28 cellular contexts compared by ENCODE assay signal in the genomic region with DNA sequence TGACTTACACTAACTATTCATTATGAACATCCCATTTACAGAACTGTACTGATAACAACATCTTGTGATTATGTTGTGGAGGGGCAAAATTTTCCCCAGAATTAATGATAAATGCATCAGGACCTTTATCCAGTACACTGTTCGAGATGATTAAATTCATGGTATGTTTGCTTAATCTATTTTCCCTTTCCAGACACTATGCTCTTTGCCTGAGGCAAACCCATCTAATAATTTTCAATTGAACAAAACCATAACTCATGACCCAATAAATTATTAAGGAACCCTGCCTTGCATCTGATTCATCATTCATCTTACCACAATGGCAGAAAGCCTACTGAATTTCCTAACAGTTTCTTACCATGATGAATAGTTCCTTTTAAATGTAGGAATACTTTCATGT.
DNase-seq lines count a peak whose midpoint lies in the region; ATAC-seq and TF ChIP-seq lines count a peak whose summit lies in the region.
"Had no signal": no experiment of that assay in that cellular context is flagged by ENCODE, and none has a peak within 500 bp of the region (broad histone marks: within the 10 kb centered on the region; RNA-seq: fewer than 3 reads in every experiment).

No MANE protein-coding gene starts in this region.

- H3K4me1 ChIP-seq in upper lobe of left lung, result no peaks in the 10 kb centered on the region

- no peaks in the 10 kb centered on the region for H3K36me3 ChIP-seq in SK-N-MC (ENCODE audit: insufficient read depth, low read length)
- H3K36me3 ChIP-seq in upper lobe of left lung, result no peaks in the 10 kb centered on the region

- ATAC-seq in GM21360 (IDR thresholded peaks at IDR 0.05; ENCODE audit: unreplicated experiment) (no peak), upper lobe of left lung (ENCODE audit: low FRiP score in 2 of 2) (no peak)
- ATAC-seq in activated T-cell treated with anti-CD3 and anti-CD28 coated beads, Interleukin-2, amount 50 U/mL, for 4 hours, result no peak
- ATAC-seq: GM12878, GM23338, Panc1 had no signal

- H3K4me3 ChIP-seq in SK-N-MC (no peak overlapping the region), upper lobe of left lung (no peak overlapping the region)
- H3K4me3 ChIP-seq: GM12878, GM23338 had no signal

- TF ChIP-seq POLR2A in upper lobe of left lung (IDR thresholded peaks at IDR 0.05), result no peak

- no peaks in the 10 kb centered on the region for H3K9me3 ChIP-seq in SK-N-MC (ENCODE audit: low read depth, low read length)
- H3K9me3 ChIP-seq in upper lobe of left lung, result no peaks in the 10 kb centered on the region

- H3K4me1 Mint-ChIP-seq in activated T-cell treated with anti-CD3 and anti-CD28 coated beads, Interleukin-2, amount 50 U/mL, for 4 hours (ENCODE audit: low read depth), result no peaks in the 10 kb centered on the region
- H3K4me1 Mint-ChIP-seq: B cell; CD14-positive monocyte; CD8-positive, alpha-beta memory T cell; GM23338; H9 had no signal

- H3K27ac ChIP-seq in SK-N-MC (no peak overlapping the region), epithelial cell of prostate (no peak overlapping the region), upper lobe of left lung (no peak overlapping the region)
- H3K27ac ChIP-seq: 22Rv1, RWPE1 had no signal

- 79 to 83% methylated on average over 1 of the region's 1 CpG for WGBS in upper lobe of left lung, 2 donors

- TF ChIP-seq EP300 in upper lobe of left lung (IDR thresholded peaks at IDR 0.05), result no peak

- no peak overlapping the region for H3K9ac ChIP-seq in SK-N-MC (ENCODE audit: insufficient read length)

- no peaks in the 10 kb centered on the region for H3K36me3 Mint-ChIP-seq in activated T-cell treated with anti-CD3 and anti-CD28 coated beads, Interleukin-2, amount 50 U/mL, for 4 hours (ENCODE audit: insufficient read depth)
- H3K36me3 Mint-ChIP-seq: CD14-positive monocyte; CD8-positive, alpha-beta memory T cell had no signal

- no peak overlapping the region for H3K4me3 Mint-ChIP-seq in activated T-cell treated with anti-CD3 and anti-CD28 coated beads, Interleukin-2, amount 50 U/mL, for 4 hours
- H3K4me3 Mint-ChIP-seq: B cell; CD14-positive monocyte; CD8-positive, alpha-beta memory T cell; GM23338; H9 had no signal

- peak; percentile 19 for DNase-seq in NCI-H1092 treated with DMSO at 0.1 percent for 48 hours (lab: John Stamatoyannopoulos, UW)
- DNase-seq in NCI-H1092 (lab: John Stamatoyannopoulos, UW), result no peak
- peak; percentile 98 for DNase-seq in NCI-H146 treated with DMSO at 0.1 percent for 48 hours (lab: John Stamatoyannopoulos, UW; ENCODE audit: unreplicated experiment)
- DNase-seq in SK-N-MC (ENCODE audit: low read depth, low spot score), result peak; percentile 66
- peak; percentile 31 for DNase-seq in epithelial cell of prostate (ENCODE audit: low read depth, low spot score)
- DNase-seq in upper lobe of left lung, result no peak
- DNase-seq in activated T-cell treated with anti-CD3 and anti-CD28 coated beads, Interleukin-2, amount 50 U/mL, for 4 hours, result no peak
- DNase-seq: CD8-positive, alpha-beta memory T cell; DMS 273 treated with DMSO at 0.1 percent for 48 hours; DMS79; EL; GDM1; H9; IMR-90; KG1; MM.1S; NCI-H1694 treated with DMSO at 0.1 percent for 48 hours; NCI-H2227 treated with DMSO at 0.1 percent for 48 hours; NCI-H774; SHP77 treated with DMSO at 0.1 percent for 48 hours had no signal

- H3K27me3 ChIP-seq in upper lobe of left lung, result no peaks in the 10 kb centered on the region

- no peaks in the 10 kb centered on the region for H3K27me3 Mint-ChIP-seq in activated T-cell treated with anti-CD3 and anti-CD28 coated beads, Interleukin-2, amount 50 U/mL, for 4 hours (ENCODE audit: low read depth)
- H3K27me3 Mint-ChIP-seq: B cell; CD8-positive, alpha-beta memory T cell had no signal

- TF ChIP-seq CTCF in upper lobe of left lung (IDR thresholded peaks at IDR 0.05), result no peak

- no peaks in the 10 kb centered on the region for H3K9me3 Mint-ChIP-seq in activated T-cell treated with anti-CD3 and anti-CD28 coated beads, Interleukin-2, amount 50 U/mL, for 4 hours

Comparison
In these comparisons a context has a peak if more than half of its experiments do, and no peak if none do; other contexts are left out.
1. DNase-seq: peak in NCI-H1092 treated with DMSO at 0.1 percent for 48 hours (single experiment), NCI-H146 treated with DMSO at 0.1 percent for 48 hours (single experiment), SK-N-MC (single experiment) and epithelial cell of prostate (single experiment); none in NCI-H1092 (single experiment), upper lobe of left lung (0 of 2) and activated T-cell treated with anti-CD3 and anti-CD28 coated beads, Interleukin-2, amount 50 U/mL, for 4 hours (single experiment).